8 cellular contexts compared by ENCODE assay signal in the genomic region with DNA sequence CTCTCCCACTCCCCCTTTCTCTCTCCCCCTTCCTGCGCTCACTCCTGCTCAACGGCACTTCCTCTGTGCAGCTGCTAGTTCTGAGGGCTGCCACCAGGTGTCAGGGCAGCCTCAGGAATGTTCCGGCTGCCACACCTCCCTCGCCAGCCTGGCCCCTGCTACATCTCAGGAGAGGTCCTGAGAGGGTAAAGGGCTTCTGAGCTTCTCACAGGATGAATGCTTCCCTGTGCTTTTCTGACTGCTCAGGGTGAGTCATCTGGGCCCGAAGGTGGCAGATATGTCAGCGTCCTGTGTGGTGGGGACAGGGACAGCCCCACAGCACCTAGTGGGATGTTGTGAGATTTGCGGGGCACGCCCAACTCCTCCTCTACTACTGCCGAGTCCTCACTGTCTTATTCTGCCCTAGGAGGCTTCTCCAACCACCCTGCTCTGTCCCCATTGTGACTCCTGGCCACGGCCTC. TPM values are rescaled to one million over a fixed set of nuclear protein-coding genes. Genes with fewer than 3 reads are reported as not detected.
DNase-seq lines count a peak whose midpoint lies in the region; ATAC-seq and TF ChIP-seq lines count a peak whose summit lies in the region.

No MANE protein-coding gene starts in this region.

- no peaks in the 10 kb centered on the region for H3K9me3 ChIP-seq in DOHH2 (ENCODE audit: control insufficient read depth, insufficient read depth, low read length)
- H3K9me3 ChIP-seq in OCI-LY3 (ENCODE audit: insufficient read depth, low read length): no peaks in the 10 kb centered on the region
- no peaks in the 10 kb centered on the region for H3K9me3 ChIP-seq in esophagus squamous epithelium
- no peaks in the 10 kb centered on the region for H3K9me3 ChIP-seq in neural progenitor cell (ENCODE audit: low read depth)

- H3K27me3 Mint-ChIP-seq in neural progenitor cell (ENCODE audit: insufficient read depth, low read depth): peaks cover 9% of the 10 kb centered on the region

- no peak overlapping the region for H3K27ac ChIP-seq in DOHH2 (ENCODE audit: low read depth, low read length)
- H3K27ac ChIP-seq in OCI-LY3 (ENCODE audit: low read length): no peak overlapping the region
- H3K27ac ChIP-seq in esophagus squamous epithelium: no peak overlapping the region
- H3K27ac ChIP-seq in neural progenitor cell: no peak overlapping the region

- H3K79me2 ChIP-seq in DOHH2 (ENCODE audit: control insufficient read depth, low read length): no peaks in the 10 kb centered on the region
- no peaks in the 10 kb centered on the region for H3K79me2 ChIP-seq in OCI-LY3 (ENCODE audit: low read length)
- H3K79me2 ChIP-seq in neural progenitor cell (ENCODE audit: low read depth): no peaks in the 10 kb centered on the region

- H3K4me1 ChIP-seq in DOHH2 (ENCODE audit: control insufficient read depth, low read length) (peaks cover 4% of the 10 kb centered on the region), OCI-LY3 (ENCODE audit: low read length) (peaks cover 17% of the 10 kb centered on the region; the same call in 1 of the 2 replicates), esophagus squamous epithelium (peaks cover 0 to 12% (median 0%) of the 10 kb centered on the region in 3 donors), neural progenitor cell (no peaks in the 10 kb centered on the region)

- H4K20me1 ChIP-seq in DOHH2 (ENCODE audit: control insufficient read depth, insufficient read depth, low read depth, low read length) (no peaks in the 10 kb centered on the region), OCI-LY3 (ENCODE audit: insufficient read depth, low read length) (no peaks in the 10 kb centered on the region), neural progenitor cell (ENCODE audit: low read depth) (no peaks in the 10 kb centered on the region)

- no peaks in the 10 kb centered on the region for H3K9me2 ChIP-seq in DOHH2 (replicated peaks; ENCODE audit: control insufficient read depth, low read length)

- intact Hi-C loops in esophagus squamous epithelium (cut with DNase I): no loop called here

- no peak for TF ChIP-seq POLR2A in esophagus squamous epithelium (IDR thresholded peaks at IDR 0.05)

- TF ChIP-seq CTCF in DOHH2 (IDR thresholded peaks at IDR 0.05; ENCODE audit: low read depth, low read length, poor library complexity, severe bottlenecking): peak; percentile 90
- TF ChIP-seq CTCF in OCI-LY3 (IDR thresholded peaks at IDR 0.05; ENCODE audit: low read depth, low read length): peak; percentile 89
- peak; percentile 61 to 89 (median 82) for TF ChIP-seq CTCF in esophagus squamous epithelium (IDR thresholded peaks at IDR 0.05)
- peak; percentile 96 for TF ChIP-seq CTCF in neural progenitor cell (IDR thresholded peaks at IDR 0.05)

- H3K27ac Mint-ChIP-seq in neural progenitor cell: peak overlapping the region; percentile 66

- H2AFZ ChIP-seq in OCI-LY3 (ENCODE audit: low read depth, low read length): peak overlapping the region; percentile 63
- peak overlapping the region; percentile 40 for H2AFZ ChIP-seq in neural progenitor cell (replicated peaks)

- no peaks in the 10 kb centered on the region; the same call in 1 of the 2 replicates for H3F3A ChIP-seq in DOHH2 (ENCODE audit: control insufficient read depth, insufficient read depth)
- H3F3A ChIP-seq in neural progenitor cell (ENCODE audit: low read depth): no peaks in the 10 kb centered on the region

- no peak overlapping the region for H3K4me3 Mint-ChIP-seq in neural progenitor cell

- peak; percentile 78 for DNase-seq in HT-29 (ENCODE audit: low spot score)
- DNase-seq in activated T-cell treated with anti-CD3 and anti-CD28 coated beads for 4 hours: peak; percentile 46
- no peak for DNase-seq in esophagus squamous epithelium (lab: John Stamatoyannopoulos, UW)
- DNase-seq in neural progenitor cell (ENCODE audit: low spot score): peak; percentile 90
- DNase-seq in superior temporal gyrus (ENCODE audit: extremely low spot score): peak; percentile 78

- no peak overlapping the region for H3K4me2 ChIP-seq in DOHH2 (ENCODE audit: low read length)
- peak overlapping the region; percentile 65 for H3K4me2 ChIP-seq in OCI-LY3 (ENCODE audit: low read length)
- no peak overlapping the region for H3K4me2 ChIP-seq in neural progenitor cell

- H3K4me3 ChIP-seq in DOHH2 (ENCODE audit: low read length): no peak overlapping the region
- H3K4me3 ChIP-seq in OCI-LY3 (ENCODE audit: low read length): peak overlapping the region; percentile 34; the same call in 1 of the 2 replicates
- H3K4me3 ChIP-seq in esophagus squamous epithelium: no peak overlapping the region
- H3K4me3 ChIP-seq in neural progenitor cell: no peak overlapping the region

- H3K9me3 Mint-ChIP-seq in neural progenitor cell: no peaks in the 10 kb centered on the region

- H3K27me3 ChIP-seq in DOHH2 (ENCODE audit: control insufficient read depth, low read length) (no peaks in the 10 kb centered on the region), OCI-LY3 (ENCODE audit: low read depth, low read length) (no peaks in the 10 kb centered on the region), esophagus squamous epithelium (no peaks in the 10 kb centered on the region), neural progenitor cell (no peaks in the 10 kb centered on the region)

- ATAC-seq in GM21526 (IDR thresholded peaks at IDR 0.05; ENCODE audit: low FRiP score, unreplicated experiment): peak; percentile 85

- H3K36me3 Mint-ChIP-seq in neural progenitor cell: peaks cover 8% of the 10 kb centered on the region

- 35% methylated on average over 9 of the region's 10 CpGs; no CpG with 5 or more reads in 1 of the 2 donors for WGBS in esophagus squamous epithelium, 2 donors

- H3K4me1 Mint-ChIP-seq in neural progenitor cell: peaks cover 9% of the 10 kb centered on the region

- H3K36me3 ChIP-seq in DOHH2 (ENCODE audit: control insufficient read depth, low read length) (no peaks in the 10 kb centered on the region), OCI-LY3 (replicated peaks; ENCODE audit: low read depth, low read length) (peaks cover 14% of the 10 kb centered on the region), esophagus squamous epithelium (peaks cover 0 to 22% (median 0%) of the 10 kb centered on the region in 3 donors), neural progenitor cell (peaks cover 4% of the 10 kb centered on the region)

- H3K9ac ChIP-seq in OCI-LY3 (ENCODE audit: low read length) (no peak overlapping the region), neural progenitor cell (no peak overlapping the region)

RNA-seq across cellular contexts. Expression of a gene that starts 49.0 kb away (rescaled TPM):
- 85.1 and 93.9 TPM in 2 replicates for total RNA-seq in HT-29 (2014; rRNA removed; shearing (Covaris generic))
- 10 to 100 TPM; 36.3 to 75.8 (median 47.4) TPM for total RNA-seq in esophagus squamous epithelium
- total RNA-seq in neural progenitor cell (ENCODE audit: low replicate concordance): 55.4 and 57.4 TPM in 2 replicates

RNA-seq across cellular contexts. Expression of a gene that starts 55.2 kb away (rescaled TPM):
- 0.18 and 0.20 TPM in 2 replicates for total RNA-seq in HT-29 (2014; rRNA removed; shearing (Covaris generic))
- not detected for total RNA-seq in esophagus squamous epithelium
- total RNA-seq in neural progenitor cell (ENCODE audit: low replicate concordance): 4.8 and 6.5 TPM in 2 replicates
